In the genomic region with DNA sequence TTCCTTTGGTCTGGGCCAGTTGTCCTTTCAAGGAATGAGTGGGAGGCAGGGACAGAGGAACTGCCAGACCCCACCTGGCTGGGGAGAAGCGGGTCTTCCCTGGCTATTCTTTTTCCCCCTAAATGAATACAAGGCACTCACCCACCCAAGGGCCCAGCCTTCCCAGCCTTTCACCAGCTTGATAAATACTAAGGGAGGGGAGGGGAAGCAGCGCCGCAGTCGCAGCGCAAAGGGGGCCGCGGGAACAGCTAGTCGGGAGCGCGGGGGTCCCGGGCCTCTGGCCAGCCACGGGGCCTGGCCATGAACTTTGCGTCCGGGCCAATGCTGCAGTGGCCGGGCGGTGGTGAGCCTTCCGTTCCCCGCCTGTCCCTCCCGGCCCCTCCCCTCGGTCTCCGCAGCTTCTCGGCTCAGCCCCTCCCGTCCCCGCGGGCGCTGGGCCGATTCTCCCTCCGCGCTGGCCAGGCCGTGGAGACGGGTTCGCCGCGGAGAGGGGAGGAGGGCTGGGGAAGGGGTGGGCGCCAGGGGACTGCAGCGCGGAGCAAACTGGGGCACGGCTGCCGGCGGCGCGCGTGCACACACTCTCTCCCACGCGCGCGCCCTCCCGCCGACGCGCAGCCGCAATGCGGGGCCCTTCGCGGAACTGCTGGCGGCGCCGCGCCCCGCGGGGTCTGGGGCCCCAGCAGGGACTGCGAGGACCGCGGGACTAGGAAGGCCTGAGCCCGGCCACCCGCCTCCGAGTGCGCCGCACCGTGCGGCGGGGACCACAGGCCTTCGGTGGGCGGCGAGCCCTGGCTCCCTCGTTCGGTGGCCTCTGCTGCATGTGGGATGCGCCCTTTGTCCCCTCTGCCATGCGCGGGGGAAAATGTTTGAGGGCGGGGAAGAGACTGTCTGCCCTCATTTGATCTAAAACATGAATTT, we compare ENCODE assay signal across 8 cellular contexts.
DNase-seq lines count a peak whose midpoint lies in the region; ATAC-seq, FAIRE-seq and TF ChIP-seq lines count a peak whose summit lies in the region.

No MANE protein-coding gene starts in this region.

- peak overlapping the region; percentile 78 for H3K4me2 ChIP-seq in keratinocyte (ENCODE audit: control insufficient read depth, extremely low read depth, insufficient read depth, low read depth, low read length)
- peak overlapping the region; percentile 92 for H3K4me2 ChIP-seq in smooth muscle cell

- H3K9me3 ChIP-seq in keratinocyte (ENCODE audit: control insufficient read depth, low read depth, low read length) (no peaks in the 10 kb centered on the region), smooth muscle cell (replicated peaks; ENCODE audit: low read depth) (no peaks in the 10 kb centered on the region)

- peak overlapping the region; percentile 78 for H2AFZ ChIP-seq in keratinocyte (ENCODE audit: control insufficient read depth, low read length)
- peak overlapping the region; percentile 89 for H2AFZ ChIP-seq in smooth muscle cell (ENCODE audit: low read depth)

- WGBS in smooth muscle cell (ENCODE audit: low lambda C conversion rate), result 6% methylated on average over 34 of the region's 81 CpGs

- H3K9ac ChIP-seq in keratinocyte (ENCODE audit: control insufficient read depth, extremely low read depth, insufficient read depth, low read length) (peak overlapping the region; percentile 33), smooth muscle cell (ENCODE audit: low read depth) (peak overlapping the region; percentile 56)

- H3K4me3 ChIP-seq in keratinocyte (ENCODE audit: control insufficient read depth in 2 of 3, extremely low read depth in 1 of 3, insufficient read depth in 2 of 3, low read depth in 1 of 3, low read length in 3 of 3) (peak overlapping the region; percentile 54 to 67 (median 57)), smooth muscle cell (peak overlapping the region; percentile 63)

- H3F3A ChIP-seq in smooth muscle cell (ENCODE audit: low read depth), result no peaks in the 10 kb centered on the region

- in situ Hi-C loops in KBM-7 (cut with MboI; ENCODE audit: low pct_unique_long_range_greater_than_20kb, low sequenced_read_pairs), result loop anchor here (10.0 kb wide), 1 partner anchor 75 kb away; no protein-coding TSS in a partner anchor

- H3K9me1 ChIP-seq in keratinocyte (ENCODE audit: control insufficient read depth, extremely low read depth, insufficient read depth, low read length), result no peaks in the 10 kb centered on the region

- dilution Hi-C loops in keratinocyte (cut with MboI; ENCODE audit: extremely low pct_ligation_motif_present, low sequenced_read_pairs), result no loop called here

- H3K79me2 ChIP-seq in keratinocyte (ENCODE audit: control insufficient read depth, insufficient read depth, low read length), result no peaks in the 10 kb centered on the region
- H3K79me2 ChIP-seq in smooth muscle cell (ENCODE audit: low read depth), result no peaks in the 10 kb centered on the region

- FAIRE-seq in keratinocyte (lab: Jason Lieb, UNC), result no peak

- no peaks in the 10 kb centered on the region for H4K20me1 ChIP-seq in keratinocyte (ENCODE audit: control insufficient read depth, extremely low read depth, insufficient read depth, low read length)
- no peaks in the 10 kb centered on the region for H4K20me1 ChIP-seq in smooth muscle cell (ENCODE audit: low read depth)

- peaks cover 33% of the 10 kb centered on the region for H3K27me3 ChIP-seq in keratinocyte (ENCODE audit: control insufficient read depth, extremely low read depth, insufficient read depth, low read length)
- no peaks in the 10 kb centered on the region for H3K27me3 ChIP-seq in smooth muscle cell (ENCODE audit: low read depth)

- peak; percentile 51 for DNase-seq in KBM-7
- peak in 52 of 61 donors; percentile 22 to 78 (median 60) for DNase-seq in caudate nucleus (lab: John Stamatoyannopoulos, UW)
- no peak for DNase-seq in keratinocyte (ENCODE audit: low read depth, low spot score)
- DNase-seq in smooth muscle cell (lab: John Stamatoyannopoulos, UW; ENCODE audit: unreplicated experiment), result peak; percentile 58

- H3K36me3 ChIP-seq in keratinocyte (ENCODE audit: control insufficient read depth in 2 of 2, extremely low read depth in 1 of 2, insufficient read depth in 2 of 2, low read length in 2 of 2) (no peaks in the 10 kb centered on the region), smooth muscle cell (ENCODE audit: low read depth) (no peaks in the 10 kb centered on the region)

- peak overlapping the region; percentile 67 for H3K27ac ChIP-seq in C4-2B
- peak overlapping the region; percentile 86 for H3K27ac ChIP-seq in VCaP
- peak overlapping the region; percentile 92 for H3K27ac ChIP-seq in caudate nucleus (ENCODE audit: low read depth, low read length)
- H3K27ac ChIP-seq in keratinocyte (ENCODE audit: control insufficient read depth, insufficient read depth, low read length), result no peak overlapping the region
- no peak overlapping the region for H3K27ac ChIP-seq in smooth muscle cell (ENCODE audit: low read depth)

- H3K4me1 ChIP-seq in keratinocyte (ENCODE audit: control insufficient read depth, extremely low read depth, insufficient read depth, low read length), result no peaks in the 10 kb centered on the region
- peaks cover 5% of the 10 kb centered on the region for H3K4me1 ChIP-seq in smooth muscle cell (ENCODE audit: low read depth)

- TF ChIP-seq CTCF in C4-2B (conservative IDR thresholded peaks at IDR 0.05) (no peak), VCaP (conservative IDR thresholded peaks at IDR 0.05) (no peak), keratinocyte (optimal IDR thresholded peaks at IDR 0.05 in 1 of 3, IDR thresholded peaks at IDR 0.05 in 1 of 3, conservative IDR thresholded peaks at IDR 0.05 in 1 of 3; ENCODE audit: extremely low read depth in 1 of 3, insufficient read depth in 2 of 3, low read length in 3 of 3) (no peak), smooth muscle cell (IDR thresholded peaks at IDR 0.05; ENCODE audit: borderline replicate concordance, insufficient read depth, poor library complexity, severe bottlenecking) (no peak)

- no peak for ATAC-seq in HG02610 (IDR thresholded peaks at IDR 0.05; ENCODE audit: unreplicated experiment)
- no peak for ATAC-seq in HG02623 (IDR thresholded peaks at IDR 0.05; ENCODE audit: unreplicated experiment)

Comparison
In these comparisons a context has a peak if more than half of its experiments do, and no peak if none do; other contexts are left out.
1. H3K27ac ChIP-seq: peak in C4-2B (single experiment), VCaP (single experiment) and caudate nucleus (single experiment); none in keratinocyte (single experiment) and smooth muscle cell (single experiment).